ENCODE assay signal across 1 cellular context in the genomic region with DNA sequence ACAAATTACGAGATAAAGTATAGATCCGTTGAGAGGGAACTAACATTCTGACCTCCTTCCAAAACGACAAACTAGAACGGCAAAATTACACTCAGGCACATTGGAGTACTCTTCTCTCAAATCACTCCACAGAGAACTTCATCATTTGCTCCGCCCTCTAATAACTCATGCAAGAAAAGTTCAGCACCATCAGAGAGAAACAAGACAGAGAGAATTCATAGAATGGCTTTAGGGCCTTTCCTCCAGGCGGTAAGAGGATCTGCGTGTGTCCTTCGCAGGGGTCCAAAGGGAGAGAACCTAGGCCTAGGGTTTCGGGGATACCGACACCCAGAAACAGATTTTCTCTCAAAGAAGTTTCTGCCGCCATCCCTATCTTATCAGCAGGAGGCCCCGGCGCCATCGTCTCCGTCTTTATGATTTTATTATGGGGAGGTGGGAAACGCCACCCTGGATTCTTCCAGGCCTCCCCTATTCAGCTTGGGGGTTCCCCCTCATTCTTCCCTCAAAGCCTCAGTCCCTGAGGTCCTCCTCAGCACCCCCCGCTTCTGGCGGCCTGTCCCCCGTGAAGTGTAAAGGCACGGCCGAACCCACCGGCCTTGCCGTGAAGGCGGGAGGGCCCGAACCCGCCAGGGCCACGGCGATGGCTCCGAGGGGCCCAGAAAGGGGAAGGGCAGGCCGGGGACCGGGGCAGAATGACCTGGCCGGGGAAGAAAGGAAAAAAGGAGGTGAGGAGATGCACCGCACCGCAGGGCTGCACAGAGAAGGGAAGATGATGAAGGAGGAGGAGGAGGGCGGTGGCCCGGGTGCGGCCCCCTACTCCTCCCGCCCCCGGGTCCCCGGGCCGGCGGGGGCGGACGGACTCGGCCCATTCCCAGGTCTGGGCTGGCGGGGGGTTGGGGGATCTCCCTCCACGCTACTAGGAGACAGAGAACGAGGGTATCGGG.
TF ChIP-seq lines count a peak whose summit lies in the region.

No MANE protein-coding gene starts in this region.

TF ChIP-seq in neural cell, 6 proteins besides CTCF, POLR2A, EP300 and RAD21:
- TF ChIP-seq SMC3 (conservative IDR thresholded peaks at IDR 0.05; ENCODE audit: poor library complexity) (no peak), TAF1 (IDR thresholded peaks at IDR 0.05; ENCODE audit: low read depth) (no peak), EZH2 (IDR thresholded peaks at IDR 0.05; ENCODE audit: borderline replicate concordance, insufficient read depth, low read length, poor library complexity, severe bottlenecking) (no peak), MXI1 (conservative IDR thresholded peaks at IDR 0.05; ENCODE audit: poor library complexity, severe bottlenecking) (peak; percentile 21), POLR2AphosphoS5 (IDR thresholded peaks at IDR 0.05) (no peak)
- TF ChIP-seq, protein P1, sequence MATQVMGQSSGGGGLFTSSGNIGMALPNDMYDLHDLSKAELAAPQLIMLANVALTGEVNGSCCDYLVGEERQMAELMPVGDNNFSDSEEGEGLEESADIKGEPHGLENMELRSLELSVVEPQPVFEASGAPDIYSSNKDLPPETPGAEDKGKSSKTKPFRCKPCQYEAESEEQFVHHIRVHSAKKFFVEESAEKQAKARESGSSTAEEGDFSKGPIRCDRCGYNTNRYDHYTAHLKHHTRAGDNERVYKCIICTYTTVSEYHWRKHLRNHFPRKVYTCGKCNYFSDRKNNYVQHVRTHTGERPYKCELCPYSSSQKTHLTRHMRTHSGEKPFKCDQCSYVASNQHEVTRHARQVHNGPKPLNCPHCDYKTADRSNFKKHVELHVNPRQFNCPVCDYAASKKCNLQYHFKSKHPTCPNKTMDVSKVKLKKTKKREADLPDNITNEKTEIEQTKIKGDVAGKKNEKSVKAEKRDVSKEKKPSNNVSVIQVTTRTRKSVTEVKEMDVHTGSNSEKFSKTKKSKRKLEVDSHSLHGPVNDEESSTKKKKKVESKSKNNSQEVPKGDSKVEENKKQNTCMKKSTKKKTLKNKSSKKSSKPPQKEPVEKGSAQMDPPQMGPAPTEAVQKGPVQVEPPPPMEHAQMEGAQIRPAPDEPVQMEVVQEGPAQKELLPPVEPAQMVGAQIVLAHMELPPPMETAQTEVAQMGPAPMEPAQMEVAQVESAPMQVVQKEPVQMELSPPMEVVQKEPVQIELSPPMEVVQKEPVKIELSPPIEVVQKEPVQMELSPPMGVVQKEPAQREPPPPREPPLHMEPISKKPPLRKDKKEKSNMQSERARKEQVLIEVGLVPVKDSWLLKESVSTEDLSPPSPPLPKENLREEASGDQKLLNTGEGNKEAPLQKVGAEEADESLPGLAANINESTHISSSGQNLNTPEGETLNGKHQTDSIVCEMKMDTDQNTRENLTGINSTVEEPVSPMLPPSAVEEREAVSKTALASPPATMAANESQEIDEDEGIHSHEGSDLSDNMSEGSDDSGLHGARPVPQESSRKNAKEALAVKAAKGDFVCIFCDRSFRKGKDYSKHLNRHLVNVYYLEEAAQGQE (IDR thresholded peaks at IDR 0.05; ENCODE audit: borderline replicate concordance): peak; percentile 23
